9 cellular contexts compared by ENCODE assay signal in genomic region chr18:26813043-26813442, GRCh38. TPM values are rescaled to one million over a fixed set of nuclear protein-coding genes. Genes with fewer than 3 reads are reported as not detected.
A peak's percentile ranks its signal among the peaks of the same experiment; 100 is the strongest.
DNase-seq lines count a peak whose midpoint lies in the region; ATAC-seq and TF ChIP-seq lines count a peak whose summit lies in the region.
"Had no signal": no experiment of that assay in that cellular context is flagged by ENCODE, and none has a peak within 500 bp of the region (broad histone marks: within the 10 kb centered on the region; RNA-seq: fewer than 3 reads in every experiment).

No MANE protein-coding gene starts in this region.

- H3K9me3 Mint-ChIP-seq in CD14-positive monocyte, result peaks cover 0 to 11% (median 5%) of the 10 kb centered on the region in 7 donors
- H3K9me3 Mint-ChIP-seq in stimulated activated memory B cell treated with anti-CD40 and anti-IgM and Interleukin-4, amounts not matched to agents 10 μg/mL and 1 μg/mL and 100 μg/mL, for 72 hours, result peaks cover 10% of the 10 kb centered on the region

- H3K4me1 Mint-ChIP-seq in CD14-positive monocyte, result peaks cover 10% of the 10 kb centered on the region
- no peaks in the 10 kb centered on the region for H3K4me1 Mint-ChIP-seq in stimulated activated memory B cell treated with anti-CD40 and anti-IgM and Interleukin-4, amounts not matched to agents 10 μg/mL and 1 μg/mL and 100 μg/mL, for 72 hours
- H3K4me1 Mint-ChIP-seq: central memory CD8-positive, alpha-beta T cell had no signal

- in situ Hi-C loops in HAP-1 (cut with MboI; ENCODE audit: low sequenced_read_pairs), result no loop called here

- no peak for TF ChIP-seq POLR2A in esophagus squamous epithelium (IDR thresholded peaks at IDR 0.05)

- H3K4me3 ChIP-seq in DOHH2 (ENCODE audit: low read length), result no peak overlapping the region
- no peak overlapping the region for H3K4me3 ChIP-seq in HAP-1
- H3K4me3 ChIP-seq in esophagus squamous epithelium, result no peak overlapping the region
- H3K4me3 ChIP-seq in PC-9, result no peak overlapping the region

- 30 to 65% methylated on average over 1 of the region's 1 CpG for WGBS in esophagus squamous epithelium, 2 donors

- TF ChIP-seq CTCF in DOHH2 (IDR thresholded peaks at IDR 0.05; ENCODE audit: low read depth, low read length, poor library complexity, severe bottlenecking) (peak; percentile 68), esophagus squamous epithelium (IDR thresholded peaks at IDR 0.05) (peak in 5 of 6 experiments; percentile 24 to 56 (median 35)), CD14-positive monocyte (IDR thresholded peaks at IDR 0.05) (no peak), PC-9 (conservative IDR thresholded peaks at IDR 0.05) (no peak)

- H3K79me2 ChIP-seq in DOHH2 (ENCODE audit: control insufficient read depth, low read length), result no peaks in the 10 kb centered on the region
- H3K79me2 ChIP-seq in PC-9 (ENCODE audit: low read depth), result no peaks in the 10 kb centered on the region

- no peak overlapping the region for H3K27ac Mint-ChIP-seq in CD14-positive monocyte
- H3K27ac Mint-ChIP-seq in stimulated activated memory B cell treated with anti-CD40 and anti-IgM and Interleukin-4, amounts not matched to agents 10 μg/mL and 1 μg/mL and 100 μg/mL, for 72 hours, result no peak overlapping the region

- H3K27ac ChIP-seq in DOHH2 (ENCODE audit: low read depth, low read length) (no peak overlapping the region), esophagus squamous epithelium (no peak overlapping the region), PC-9 (no peak overlapping the region)

- H2AFZ ChIP-seq in PC-9, result no peak overlapping the region

- CTCF ChIA-PET in PC-9 (lab: Charles Lee), result no interaction called here

- no peak for ATAC-seq in stimulated activated memory B cell treated with anti-CD40 and anti-IgM and Interleukin-4, amounts not matched to agents 10 μg/mL and 1 μg/mL and 100 μg/mL, for 72 hours

- H3K4me2 ChIP-seq in DOHH2 (ENCODE audit: low read length) (no peak overlapping the region), PC-9 (no peak overlapping the region)

- H4K20me1 ChIP-seq in DOHH2 (ENCODE audit: control insufficient read depth, insufficient read depth, low read depth, low read length), result no peaks in the 10 kb centered on the region
- no peaks in the 10 kb centered on the region for H4K20me1 ChIP-seq in PC-9 (ENCODE audit: insufficient read depth)

- H3K9me3 ChIP-seq in DOHH2 (ENCODE audit: control insufficient read depth, insufficient read depth, low read length), result no peaks in the 10 kb centered on the region
- no peaks in the 10 kb centered on the region for H3K9me3 ChIP-seq in HAP-1
- H3K9me3 ChIP-seq in esophagus squamous epithelium, result peaks cover 0 to 3% (median 0%) of the 10 kb centered on the region in 3 donors
- H3K9me3 ChIP-seq in PC-9 (ENCODE audit: insufficient read depth, low read depth), result no peaks in the 10 kb centered on the region

- POLR2A ChIA-PET in PC-9 (lab: Charles Lee; ENCODE audit: unreplicated experiment), result no interaction called here

- BruUV-seq in PC-9 (replicated peaks; lab: Mats Ljungman, UMichigan), result no TSS peak

- H3K4me3 Mint-ChIP-seq in CD14-positive monocyte, result no peak overlapping the region
- no peak overlapping the region for H3K4me3 Mint-ChIP-seq in stimulated activated memory B cell treated with anti-CD40 and anti-IgM and Interleukin-4, amounts not matched to agents 10 μg/mL and 1 μg/mL and 100 μg/mL, for 72 hours
- H3K4me3 Mint-ChIP-seq: central memory CD8-positive, alpha-beta T cell had no signal

- H3K4me1 ChIP-seq in DOHH2 (ENCODE audit: control insufficient read depth, low read length) (no peaks in the 10 kb centered on the region), HAP-1 (peaks cover 6% of the 10 kb centered on the region), esophagus squamous epithelium (no peaks in the 10 kb centered on the region), PC-9 (replicated peaks; ENCODE audit: insufficient read depth) (no peaks in the 10 kb centered on the region)

- H3K27me3 ChIP-seq in DOHH2 (ENCODE audit: control insufficient read depth, low read length), result no peaks in the 10 kb centered on the region
- H3K27me3 ChIP-seq in HAP-1 (ENCODE audit: low read depth), result no peaks in the 10 kb centered on the region
- H3K27me3 ChIP-seq in esophagus squamous epithelium, result no peaks in the 10 kb centered on the region
- H3K27me3 ChIP-seq in PC-9 (ENCODE audit: insufficient read depth, low read depth), result no peaks in the 10 kb centered on the region

- no peaks in the 10 kb centered on the region for H3K36me3 Mint-ChIP-seq in CD14-positive monocyte
- peaks cover under 1% of the 10 kb centered on the region for H3K36me3 Mint-ChIP-seq in stimulated activated memory B cell treated with anti-CD40 and anti-IgM and Interleukin-4, amounts not matched to agents 10 μg/mL and 1 μg/mL and 100 μg/mL, for 72 hours

- intact Hi-C loops in esophagus squamous epithelium (cut with DNase I), result no loop called here
- intact Hi-C loops in CD14-positive monocyte (cut with micrococcal nuclease), result no loop called here
- intact Hi-C loops in PC-9 (cut with micrococcal nuclease; ENCODE audit: unreplicated experiment), result no loop called here

- H3K36me3 ChIP-seq in DOHH2 (ENCODE audit: control insufficient read depth, low read length), result no peaks in the 10 kb centered on the region
- no peaks in the 10 kb centered on the region for H3K36me3 ChIP-seq in HAP-1 (replicated peaks)
- no peaks in the 10 kb centered on the region for H3K36me3 ChIP-seq in esophagus squamous epithelium
- H3K36me3 ChIP-seq in PC-9 (ENCODE audit: low read depth), result no peaks in the 10 kb centered on the region

- H3F3A ChIP-seq in DOHH2 (ENCODE audit: control insufficient read depth, insufficient read depth), result no peaks in the 10 kb centered on the region
- no peaks in the 10 kb centered on the region for H3F3A ChIP-seq in PC-9 (ENCODE audit: insufficient read depth, low read depth)

- DNase-seq in HAP-1 (ENCODE audit: low spot score in 2 of 2), result peak; percentile 59 to 61
- DNase-seq in NCI-H774 (lab: John Stamatoyannopoulos, UW), result peak; percentile 18
- no peak for DNase-seq in esophagus squamous epithelium (lab: John Stamatoyannopoulos, UW)
- peak; percentile 28 for DNase-seq in pons (ENCODE audit: low spot score)
- no peak for DNase-seq in CD14-positive monocyte (ENCODE audit: low spot score)
- DNase-seq in PC-9, result no peak

- H3K27me3 Mint-ChIP-seq in CD14-positive monocyte (ENCODE audit: low read depth in 3 of 3), result peaks cover 0 to 3% (median 0%) of the 10 kb centered on the region in 3 donors
- peaks cover under 1% of the 10 kb centered on the region for H3K27me3 Mint-ChIP-seq in stimulated activated memory B cell treated with anti-CD40 and anti-IgM and Interleukin-4, amounts not matched to agents 10 μg/mL and 1 μg/mL and 100 μg/mL, for 72 hours
- H3K27me3 Mint-ChIP-seq: central memory CD8-positive, alpha-beta T cell had no signal

- H3K9me2 ChIP-seq in DOHH2 (replicated peaks; ENCODE audit: control insufficient read depth, low read length) (no peaks in the 10 kb centered on the region), PC-9 (ENCODE audit: insufficient read depth) (no peaks in the 10 kb centered on the region)

RNA-seq across cellular contexts. Expression of gene AQP4, which starts 52.5 kb away (rescaled TPM):
- total RNA-seq in esophagus squamous epithelium, result under 1 TPM in 1 of 4 donors, not detected in 3; 0.23 TPM
- not detected for polyA plus RNA-seq in CD14-positive monocyte
- not detected in 2 replicates for total RNA-seq in PC-9 (2021)

Comparison
In these comparisons a context has a peak if more than half of its experiments do, and no peak if none do; other contexts are left out.
1. CTCF ChIP-seq: peak in DOHH2 (single experiment) and esophagus squamous epithelium (5 of 6); none in CD14-positive monocyte (single experiment) and PC-9 (single experiment).
2. DNase-seq: peak in HAP-1 (2 of 2), NCI-H774 (single experiment) and pons (single experiment); none in esophagus squamous epithelium (single experiment), CD14-positive monocyte (single experiment) and PC-9 (0 of 2).